Comparison of ENCODE assay signal across 12 cellular contexts in genomic region chr5:112546946-112547647, GRCh38.
"Had no signal": no experiment of that assay in that cellular context is flagged by ENCODE, and none has a peak within 500 bp of the region (broad histone marks: within the 10 kb centered on the region; RNA-seq: fewer than 3 reads in every experiment).

No MANE protein-coding gene starts in this region.

- H3K4me1 ChIP-seq: lower lobe of right lung had no signal

- H3K4me3 ChIP-seq: lower lobe of right lung had no signal

- H3K27ac ChIP-seq: lower lobe of right lung, parathyroid adenoma had no signal

- H3K9me3 ChIP-seq: lower lobe of right lung had no signal

- H3K36me3 ChIP-seq: lower lobe of right lung had no signal

- ATAC-seq: activated T-helper 17 cell treated with anti-CD3 and anti-CD28 coated beads, Interleukin-2, amount 50 U/mL, for 72 hours; esophagus mucosa; naive thymus-derived CD4-positive, alpha-beta T cell; stimulated activated memory B cell treated with anti-CD40 and anti-IgM and Interleukin-4, amounts not matched to agents 10 μg/mL and 1 μg/mL and 100 μg/mL, for 72 hours had no signal

- DNase-seq: activated B cell treated with CpG ODN at 0.5 μM for 24 hours; activated CD4-positive, alpha-beta T cell treated with anti-CD3 and anti-CD28 coated beads, Interleukin-2, amount 10 ng/mL, durations not matched to agents 24 days and 14 days; activated naive CD4-positive, alpha-beta T cell treated with anti-CD3 and anti-CD28 coated beads, Interleukin-2, amount 10 ng/mL, durations not matched to agents 7 days and 5 days; hippocampal formation; lower lobe of right lung; midbrain; naive thymus-derived CD4-positive, alpha-beta T cell; trophoblast cell had no signal
